Comparison of ENCODE assay signal across 18 cellular contexts in genomic region chr14:85319998-85320397, GRCh38.
DNase-seq lines count a peak whose midpoint lies in the region; ATAC-seq, FAIRE-seq and TF ChIP-seq lines count a peak whose summit lies in the region.
"Had no signal": no experiment of that assay in that cellular context is flagged by ENCODE, and none has a peak within 500 bp of the region (broad histone marks: within the 10 kb centered on the region; RNA-seq: fewer than 3 reads in every experiment).

No MANE protein-coding gene starts in this region.

- H3K27me3 Mint-ChIP-seq in chondrocyte (ENCODE audit: low read depth) (no peaks in the 10 kb centered on the region), CD14-positive monocyte (ENCODE audit: low read depth in 3 of 3) (peaks cover 0 to 3% (median 0%) of the 10 kb centered on the region in 3 donors)

- TF ChIP-seq EP300 in A549 (IDR thresholded peaks at IDR 0.05): no peak

- peak; percentile 28 for FAIRE-seq in A549 (lab: Jason Lieb, UNC)
- FAIRE-seq: A204.1 had no signal

- CTCF ChIA-PET in A549 (lab: Yijun Ruan, JAX): interaction anchor here (1.2 kb wide), 1 partner anchor 13 kb away, joined by 3 read pairs; no protein-coding TSS in a partner anchor

- no peak for TF ChIP-seq RAD21 in A549 (conservative IDR thresholded peaks at IDR 0.05 in 1 of 2, IDR thresholded peaks at IDR 0.05 in 1 of 2)

- TF ChIP-seq CTCF in A549 (IDR thresholded peaks at IDR 0.05) (no peak), chondrocyte (IDR thresholded peaks at IDR 0.05) (no peak), kidney epithelial cell (IDR thresholded peaks at IDR 0.05; ENCODE audit: insufficient read depth, low read length, poor library complexity, severe bottlenecking) (no peak), CD14-positive monocyte (IDR thresholded peaks at IDR 0.05) (no peak)

- WGBS in A549 (ENCODE audit: missing lambda C conversion rate): 22% methylated on average over 4 of the region's 4 CpGs

- 0 out of 3 replicates have a peak, but pooled peaks cover 2% of the 10 kb centered on the region for H3K9me3 ChIP-seq in A549
- H3K9me3 ChIP-seq: Peyer's patch had no signal

- H3K36me3 Mint-ChIP-seq in chondrocyte (ENCODE audit: low read depth) (no peaks in the 10 kb centered on the region), CD14-positive monocyte (no peaks in the 10 kb centered on the region)

- H3K4me3 Mint-ChIP-seq in chondrocyte (ENCODE audit: unreplicated experiment) (no peak overlapping the region), CD14-positive monocyte (no peak overlapping the region)
- H3K4me3 Mint-ChIP-seq: T-helper 1 cell treated with Interleukin-12 subunit alpha and Interleukin-12 subunit beta and Interleukin-4 antibody, amounts not matched to agents 30 μg/mL and 1 μg/mL, for 36 hours had no signal

- H3K9me3 Mint-ChIP-seq in chondrocyte (ENCODE audit: low read depth) (no peaks in the 10 kb centered on the region), CD14-positive monocyte (peaks cover 0 to 9% (median 3%) of the 10 kb centered on the region in 7 donors)

- DNase-seq in A549 (ENCODE audit: low read depth in 1 of 2, low spot score in 1 of 2): no peak
- DNase-seq in chondrocyte (ENCODE audit: low spot score): no peak
- peak; percentile 5 for DNase-seq in kidney epithelial cell (ENCODE audit: low read depth)
- no peak for DNase-seq in CD14-positive monocyte (ENCODE audit: low spot score)
- no peak for DNase-seq in NCI-H2029 (lab: John Stamatoyannopoulos, UW)
- DNase-seq in midbrain (lab: John Stamatoyannopoulos, UW): no peak
- DNase-seq: activated CD4-positive, alpha-beta T cell treated with anti-CD3 and anti-CD28 coated beads for 1 hour; activated CD8-positive, alpha-beta memory T cell treated with anti-CD3 and anti-CD28 coated beads, Interleukin-2, amount 50 U/mL, for 48 hours; activated naive CD4-positive, alpha-beta T cell treated with Interleukin-2 at 50 U/mL for 16 hours; caudate nucleus; left cardiac atrium; NCI-H2029 treated with DMSO at 0.1 percent for 48 hours; NCI-H526 treated with DMSO at 0.1 percent for 48 hours; Peyer's patch had no signal

- H3K36me3 ChIP-seq in kidney epithelial cell (ENCODE audit: control insufficient read depth, insufficient read depth, low read length): no peaks in the 10 kb centered on the region
- H3K36me3 ChIP-seq: Peyer's patch had no signal

- no peak for ATAC-seq in A549
- ATAC-seq in GM21360 (IDR thresholded peaks at IDR 0.05; ENCODE audit: unreplicated experiment): no peak
- ATAC-seq: left cardiac atrium had no signal

- no peaks in the 10 kb centered on the region for H3K27me3 ChIP-seq in kidney epithelial cell (ENCODE audit: control insufficient read depth, insufficient read depth, low read length)
- H3K27me3 ChIP-seq: Peyer's patch had no signal

- peaks cover 19% of the 10 kb centered on the region for H3K4me1 Mint-ChIP-seq in chondrocyte (ENCODE audit: low read depth)
- H3K4me1 Mint-ChIP-seq in CD14-positive monocyte: peaks cover 4% of the 10 kb centered on the region

- H3K27ac Mint-ChIP-seq in chondrocyte (ENCODE audit: unreplicated experiment): peak overlapping the region; percentile 38
- no peak overlapping the region for H3K27ac Mint-ChIP-seq in CD14-positive monocyte
- H3K27ac Mint-ChIP-seq: T-helper 1 cell treated with Interleukin-12 subunit alpha and Interleukin-12 subunit beta and Interleukin-4 antibody, amounts not matched to agents 30 μg/mL and 1 μg/mL, for 36 hours had no signal

- POLR2A ChIA-PET in A549 (lab: Yijun Ruan, JAX): no interaction called here

- H3K27ac ChIP-seq in A549: no peak overlapping the region
- H3K27ac ChIP-seq: Peyer's patch had no signal

- H3K4me2 ChIP-seq in A549: no peak overlapping the region

- no peak for TF ChIP-seq POLR2A in A549 (IDR thresholded peaks at IDR 0.05; ENCODE audit: low read length)

- H3K4me1 ChIP-seq in A549: no peaks in the 10 kb centered on the region
- H3K4me1 ChIP-seq: Peyer's patch had no signal

- intact Hi-C loops in CD14-positive monocyte (cut with micrococcal nuclease): no loop called here

- no peak overlapping the region for H3K4me3 ChIP-seq in A549
- no peak overlapping the region for H3K4me3 ChIP-seq in kidney epithelial cell (ENCODE audit: low read depth, low read length)
- H3K4me3 ChIP-seq: Peyer's patch had no signal

TF ChIP-seq in A549, 52 proteins besides CTCF, POLR2A, EP300 and RAD21:
- no peak for TF ChIP-seq REST (IDR thresholded peaks at IDR 0.05)
- no peak for TF ChIP-seq TFCP2L1 (CRISPR knock-in tag; IDR thresholded peaks at IDR 0.05)
- no peak for TF ChIP-seq E2F6 (IDR thresholded peaks at IDR 0.05; ENCODE audit: borderline replicate concordance, low read depth)
- TF ChIP-seq RARB (CRISPR knock-in tag; IDR thresholded peaks at IDR 0.05): no peak

TF ChIP-seq in PFSK-1, 5 proteins besides CTCF, POLR2A, EP300 and RAD21:
- TF ChIP-seq TAF1 (IDR thresholded peaks at IDR 0.05; ENCODE audit: borderline replicate concordance, insufficient read depth, low read length) (no peak), SIN3A (IDR thresholded peaks at IDR 0.05; ENCODE audit: borderline replicate concordance, insufficient read depth, low read length) (0 out of 2 replicates have a peak, but pooled peaks have one; percentile 36), FOXP2 (optimal IDR thresholded peaks at IDR 0.05; ENCODE audit: borderline replicate concordance, extremely low read depth, extremely low read length, insufficient read depth) (no peak), POLR2AphosphoS5 (IDR thresholded peaks at IDR 0.05; ENCODE audit: low read depth, low read length) (0 out of 2 replicates have a peak, but pooled peaks have one; percentile 23), REST (IDR thresholded peaks at IDR 0.05; ENCODE audit: insufficient read depth in 1 of 2, low read depth in 2 of 2, low read length in 2 of 2) (peak in 1 of 2 experiments; percentile 20; a peak in 1 of 4 replicates)
